In the genomic region with DNA sequence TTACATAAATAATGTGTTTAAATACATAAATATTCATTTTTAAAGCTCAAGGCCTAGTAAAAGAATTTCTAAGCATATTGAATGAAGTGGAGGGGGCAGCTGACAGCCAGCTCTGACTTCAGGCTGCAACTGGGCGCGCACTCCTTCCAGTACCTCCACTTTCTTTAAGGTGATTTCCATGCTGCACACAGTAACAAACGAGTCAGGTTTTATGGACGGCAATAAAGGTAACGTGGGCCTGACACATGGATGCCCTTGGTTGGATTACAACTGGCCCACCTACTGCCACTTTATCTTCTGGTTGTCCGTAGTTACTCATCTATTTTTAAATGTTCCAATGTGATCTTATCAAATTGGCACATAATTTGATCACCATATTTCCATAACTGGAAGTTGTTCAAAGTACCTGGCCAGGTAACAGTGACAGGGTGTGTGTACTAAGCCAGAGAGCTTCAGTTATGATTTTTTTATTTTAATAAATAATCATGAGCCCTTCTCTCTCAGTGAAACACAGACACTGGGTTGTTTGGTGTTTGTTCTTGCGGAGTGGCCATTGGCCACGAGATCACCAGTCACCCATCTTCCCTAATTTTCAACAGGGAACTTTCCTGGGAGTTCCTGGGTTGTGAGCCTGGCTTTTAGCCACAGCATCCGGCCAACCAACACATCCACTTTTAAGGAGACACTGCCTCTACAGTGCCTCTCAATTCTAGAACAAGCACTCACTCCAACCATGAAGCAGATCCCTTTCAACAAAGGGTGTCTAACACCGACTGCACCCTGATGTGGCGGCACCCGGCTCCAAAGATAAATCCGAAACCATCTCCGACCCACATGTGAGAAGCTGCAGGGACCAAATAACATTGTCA, we compare ENCODE assay signal across 9 cellular contexts. TPM values are rescaled to one million over a fixed set of nuclear protein-coding genes. Genes with fewer than 3 reads are reported as not detected.
DNase-seq lines count a peak whose midpoint lies in the region; ATAC-seq, FAIRE-seq and TF ChIP-seq lines count a peak whose summit lies in the region.
"Had no signal": no experiment of that assay in that cellular context is flagged by ENCODE, and none has a peak within 500 bp of the region (broad histone marks: within the 10 kb centered on the region; RNA-seq: fewer than 3 reads in every experiment).

No MANE protein-coding gene starts in this region.

- no peaks in the 10 kb centered on the region for H3K36me3 ChIP-seq in hepatocyte (replicated peaks; ENCODE audit: insufficient read depth, low read depth)
- no peaks in the 10 kb centered on the region for H3K36me3 ChIP-seq in trophoblast cell (ENCODE audit: control insufficient read depth in 1 of 2, insufficient read depth in 2 of 2, low read length in 2 of 2)

- no peak overlapping the region for H4K8ac ChIP-seq in trophoblast cell (ENCODE audit: low read depth, low read length)

- no peak overlapping the region for H3K4me3 Mint-ChIP-seq in activated T-helper 1 cell treated with anti-CD3 and anti-CD28 coated beads, Interleukin-12 subunit alpha, Interleukin-12 subunit beta, Interleukin-2, Interleukin-4 antibody, amounts not matched to agents 30 ng/mL and 10 ng/mL and 1 ng/mL, durations not matched to agents 14 hours and 24 hours and 36 hours

- no peak overlapping the region for H2BK12ac ChIP-seq in trophoblast cell (ENCODE audit: low read length)

- H2BK5ac ChIP-seq in trophoblast cell (ENCODE audit: low read depth, low read length, poor library complexity), result peak overlapping the region; percentile 16

- no peak for ATAC-seq in HG02981 (IDR thresholded peaks at IDR 0.05; ENCODE audit: unreplicated experiment)

- DNase-seq in GM12891 (ENCODE audit: insufficient read length, low spot score), result no peak
- no peak for DNase-seq in activated T-helper 1 cell treated with anti-CD3 and anti-CD28 coated beads, Interleukin-12 subunit alpha, Interleukin-12 subunit beta, Interleukin-2, Interleukin-4 antibody, amounts not matched to agents 30 ng/mL and 10 ng/mL and 1 ng/mL, durations not matched to agents 14 hours and 24 hours and 36 hours (ENCODE audit: low spot score)
- DNase-seq in hepatocyte (ENCODE audit: low spot score), result peak; percentile 59
- no peak for DNase-seq in trophoblast cell
- DNase-seq in urothelium cell line (ENCODE audit: low spot score), result no peak
- no peak for DNase-seq in UCSD-AML1 (lab: John Stamatoyannopoulos, UW; ENCODE audit: unreplicated experiment)
- no peak for DNase-seq in NCI-H2196 treated with DMSO at 0.1 percent for 48 hours (lab: John Stamatoyannopoulos, UW; ENCODE audit: unreplicated experiment)

- peaks cover 43% of the 10 kb centered on the region for H3K4me1 Mint-ChIP-seq in activated T-helper 1 cell treated with anti-CD3 and anti-CD28 coated beads, Interleukin-12 subunit alpha, Interleukin-12 subunit beta, Interleukin-2, Interleukin-4 antibody, amounts not matched to agents 30 ng/mL and 10 ng/mL and 1 ng/mL, durations not matched to agents 14 hours and 24 hours and 36 hours (ENCODE audit: low read depth)

- peak overlapping the region; percentile 21 for H3K9ac ChIP-seq in trophoblast cell (ENCODE audit: low read length)

- peaks cover 2% of the 10 kb centered on the region for H3K79me1 ChIP-seq in trophoblast cell (ENCODE audit: low read length)

- H3K27ac Mint-ChIP-seq in activated T-helper 1 cell treated with anti-CD3 and anti-CD28 coated beads, Interleukin-12 subunit alpha, Interleukin-12 subunit beta, Interleukin-2, Interleukin-4 antibody, amounts not matched to agents 30 ng/mL and 10 ng/mL and 1 ng/mL, durations not matched to agents 14 hours and 24 hours and 36 hours, result peak overlapping the region; percentile 15

- TF ChIP-seq POLR2A in GM12891 (IDR thresholded peaks at IDR 0.05; ENCODE audit: low read depth, low read length), result no peak

- WGBS in hepatocyte (ENCODE audit: low lambda C conversion rate, missing lambda C conversion rate), result 76% methylated on average over 14 of the region's 14 CpGs
- no CpG with 5 or more reads among the region's 14 CpGs for WGBS in trophoblast cell (ENCODE audit: extremely low coverage, insufficient coverage, insufficient read length)

- H3K9me3 Mint-ChIP-seq in activated T-helper 1 cell treated with anti-CD3 and anti-CD28 coated beads, Interleukin-12 subunit alpha, Interleukin-12 subunit beta, Interleukin-2, Interleukin-4 antibody, amounts not matched to agents 30 ng/mL and 10 ng/mL and 1 ng/mL, durations not matched to agents 14 hours and 24 hours and 36 hours, result peaks cover 6% of the 10 kb centered on the region

- H3K4me1 ChIP-seq in hepatocyte (ENCODE audit: insufficient read depth) (peaks cover 39% of the 10 kb centered on the region), trophoblast cell (ENCODE audit: control insufficient read depth in 1 of 2, insufficient read depth in 2 of 2, low read length in 2 of 2) (peaks cover 2 to 10% of the 10 kb centered on the region in 2 experiments)

- H3K27ac ChIP-seq in hepatocyte (peak overlapping the region; percentile 72), trophoblast cell (ENCODE audit: low read depth, low read length) (no peak overlapping the region)

- no peak overlapping the region for H2BK120ac ChIP-seq in trophoblast cell (ENCODE audit: insufficient read depth, low read length, poor library complexity)

- peak overlapping the region; percentile 64 for H3K4ac ChIP-seq in trophoblast cell (ENCODE audit: low read depth, low read length)

- no peak for TF ChIP-seq CTCF in hepatocyte (IDR thresholded peaks at IDR 0.05; ENCODE audit: poor library complexity)

- H4K20me1 ChIP-seq in hepatocyte (ENCODE audit: insufficient read depth, poor library complexity, severe bottlenecking), result peaks cover 3% of the 10 kb centered on the region

- H3K27me3 ChIP-seq in hepatocyte (no peaks in the 10 kb centered on the region), trophoblast cell (ENCODE audit: insufficient read depth, low read length) (no peaks in the 10 kb centered on the region)

- H4K91ac ChIP-seq in trophoblast cell (ENCODE audit: low read depth, low read length), result no peak overlapping the region

- H3K27me3 Mint-ChIP-seq in activated T-helper 1 cell treated with anti-CD3 and anti-CD28 coated beads, Interleukin-12 subunit alpha, Interleukin-12 subunit beta, Interleukin-2, Interleukin-4 antibody, amounts not matched to agents 30 ng/mL and 10 ng/mL and 1 ng/mL, durations not matched to agents 14 hours and 24 hours and 36 hours (ENCODE audit: insufficient read depth), result no peaks in the 10 kb centered on the region

- intact Hi-C loops in activated T-helper 1 cell treated with anti-CD3 and anti-CD28 coated beads, Interleukin-12 subunit alpha, Interleukin-12 subunit beta, Interleukin-2, Interleukin-4 antibody, amounts not matched to agents 30 ng/mL and 10 ng/mL and 1 ng/mL, durations not matched to agents 14 hours and 24 hours and 36 hours (cut with micrococcal nuclease), result no loop called here

- H3K23ac ChIP-seq in trophoblast cell (ENCODE audit: low read length), result no peak overlapping the region

- H3K36me3 Mint-ChIP-seq in activated T-helper 1 cell treated with anti-CD3 and anti-CD28 coated beads, Interleukin-12 subunit alpha, Interleukin-12 subunit beta, Interleukin-2, Interleukin-4 antibody, amounts not matched to agents 30 ng/mL and 10 ng/mL and 1 ng/mL, durations not matched to agents 14 hours and 24 hours and 36 hours (ENCODE audit: low read depth), result peaks cover 16% of the 10 kb centered on the region

- no peaks in the 10 kb centered on the region for H3K9me2 ChIP-seq in hepatocyte (replicated peaks; ENCODE audit: insufficient read depth)

- H4K12ac ChIP-seq in trophoblast cell (ENCODE audit: low read depth, low read length), result no peak overlapping the region

- peak; percentile 72 for FAIRE-seq in GM12891 (lab: Jason Lieb, UNC)
- no peak for FAIRE-seq in urothelium cell line (lab: Jason Lieb, UNC)
- FAIRE-seq: islet of Langerhans had no signal

- H3K9me3 ChIP-seq in hepatocyte (ENCODE audit: low read depth), result no peaks in the 10 kb centered on the region
- H3K9me3 ChIP-seq in trophoblast cell (ENCODE audit: insufficient read depth, low read depth, low read length), result no peaks in the 10 kb centered on the region

- no peak overlapping the region for H3K14ac ChIP-seq in trophoblast cell (ENCODE audit: low read length)

- H3K79me2 ChIP-seq in hepatocyte, result peaks cover 69% of the 10 kb centered on the region
- H3K79me2 ChIP-seq in trophoblast cell (ENCODE audit: control insufficient read depth, insufficient read depth, low read length, poor library complexity), result peaks cover 4% of the 10 kb centered on the region

- H3K18ac ChIP-seq in trophoblast cell (ENCODE audit: low read length), result no peak overlapping the region

- H3K4me3 ChIP-seq in hepatocyte, result no peak overlapping the region
- no peak overlapping the region for H3K4me3 ChIP-seq in trophoblast cell (ENCODE audit: low read depth, low read length)

- no peak overlapping the region for H2AK5ac ChIP-seq in trophoblast cell (ENCODE audit: low read length)

- no peak overlapping the region for H3K4me2 ChIP-seq in hepatocyte
- H3K4me2 ChIP-seq in trophoblast cell (ENCODE audit: low read length), result no peak overlapping the region

- no peak overlapping the region for H2AFZ ChIP-seq in hepatocyte
- H2AFZ ChIP-seq in trophoblast cell (ENCODE audit: insufficient read depth, low read length, poor library complexity), result no peak overlapping the region

TF ChIP-seq in GM12891, 5 proteins besides CTCF, POLR2A, EP300 and RAD21:
- no peak for TF ChIP-seq PAX5 (IDR thresholded peaks at IDR 0.05; ENCODE audit: insufficient read depth, low read length, severe bottlenecking)
- TF ChIP-seq POLR2AphosphoS5 (IDR thresholded peaks at IDR 0.05; ENCODE audit: low read depth, low read length), result no peak
- TF ChIP-seq SPI1 (IDR thresholded peaks at IDR 0.05; ENCODE audit: low read depth, low read length), result no peak
- TF ChIP-seq POU2F2 (IDR thresholded peaks at IDR 0.05; ENCODE audit: low read depth, low read length), result no peak

RNA-seq across cellular contexts. Expression of a gene that starts 50.2 kb away (rescaled TPM):
- polyA plus RNA-seq in GM12891 (2012; ENCODE audit: low read depth, missing spikeins), result 15.4 TPM
- total RNA-seq in activated T-helper 1 cell treated with anti-CD3 and anti-CD28 coated beads, Interleukin-12 subunit alpha, Interleukin-12 subunit beta, Interleukin-2, Interleukin-4 antibody, amounts not matched to agents 30 ng/mL and 10 ng/mL and 1 ng/mL, durations not matched to agents 14 hours and 24 hours and 36 hours, result 86.9 and 97.3 TPM in 2 replicates
- 38.9 and 47.6 TPM in 2 replicates for total RNA-seq in hepatocyte
- polyA plus RNA-seq in hepatocyte, result 36.7 and 42.2 TPM in 2 replicates
- 55.1 and 55.6 TPM in 2 replicates for polyA plus RNA-seq in trophoblast cell (2013)
